ENCODE assay signal across 8 cellular contexts in the genomic region with DNA sequence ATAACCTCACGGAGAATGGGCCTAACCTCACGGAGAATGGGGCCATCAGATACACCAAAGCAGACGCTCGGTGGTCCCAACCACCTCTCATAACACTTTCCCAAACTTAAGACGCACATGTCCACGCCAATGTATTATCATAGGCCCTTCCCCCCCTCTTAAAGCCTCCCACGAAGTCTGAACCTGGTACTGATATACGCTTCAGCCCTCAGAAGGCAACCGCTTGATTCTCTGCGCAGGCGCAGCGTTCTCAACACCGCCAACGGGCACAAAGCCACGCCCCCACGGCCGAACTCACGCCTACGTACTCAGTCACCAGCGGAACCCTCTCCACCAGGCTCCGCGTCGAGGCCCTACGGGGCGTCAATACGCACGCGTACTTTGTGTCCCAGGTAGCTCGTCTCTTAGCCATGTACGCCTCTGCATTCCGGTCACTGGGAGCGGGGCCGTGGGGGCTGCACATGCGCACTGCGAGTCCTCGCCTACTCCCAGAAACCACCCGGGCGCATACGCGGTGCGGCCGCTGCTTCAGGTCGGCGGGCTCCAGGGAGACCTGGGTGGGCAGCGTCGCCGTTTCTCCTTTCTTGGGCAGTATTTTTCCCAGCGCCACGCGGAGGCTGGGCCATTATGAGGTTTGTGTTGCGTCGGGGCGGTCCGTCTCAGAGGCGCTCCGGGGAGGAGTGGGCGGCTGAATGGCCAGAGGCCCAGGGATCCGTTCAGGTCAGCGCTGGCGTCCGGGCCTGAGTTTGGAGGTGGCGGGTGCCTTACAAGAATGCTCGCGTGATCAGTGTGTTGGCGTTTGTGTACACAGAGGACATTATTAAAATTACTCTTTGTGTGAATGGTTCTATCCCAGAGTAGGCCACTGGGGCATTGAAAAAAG. TPM values are rescaled to one million over a fixed set of nuclear protein-coding genes. Genes with fewer than 3 reads are reported as not detected.
DNase-seq lines count a peak whose midpoint lies in the region; ATAC-seq and TF ChIP-seq lines count a peak whose summit lies in the region.

No MANE protein-coding gene starts in this region.

- H3K9me3 ChIP-seq in left ventricle myocardium inferior (replicated peaks) = peaks cover 19% of the 10 kb centered on the region
- no peaks in the 10 kb centered on the region for H3K9me3 ChIP-seq in trophoblast cell (ENCODE audit: insufficient read depth, low read depth, low read length)
- H3K9me3 ChIP-seq in thymus (ENCODE audit: control insufficient read depth) = peaks cover 1% of the 10 kb centered on the region

- peak overlapping the region; percentile 91 for H3K27ac ChIP-seq in left ventricle myocardium inferior (replicated peaks)
- H3K27ac ChIP-seq in trophoblast cell (ENCODE audit: low read depth, low read length) = peak overlapping the region; percentile 74
- H3K27ac ChIP-seq in thymus (ENCODE audit: low read depth) = peak overlapping the region; percentile 64

- H3K9me3 Mint-ChIP-seq in T-helper 1 cell treated with Interleukin-12 subunit alpha and Interleukin-12 subunit beta and Interleukin-4 antibody, amounts not matched to agents 30 μg/mL and 1 μg/mL, for 36 hours = peaks cover 66% of the 10 kb centered on the region

- H3K14ac ChIP-seq in trophoblast cell (ENCODE audit: low read length) = peak overlapping the region; percentile 86

- H3K27me3 Mint-ChIP-seq in T-helper 1 cell treated with Interleukin-12 subunit alpha and Interleukin-12 subunit beta and Interleukin-4 antibody, amounts not matched to agents 30 μg/mL and 1 μg/mL, for 36 hours (ENCODE audit: low read depth) = no peaks in the 10 kb centered on the region

- DNase-seq in GM19238 (ENCODE audit: insufficient read length, low spot score) = peak; percentile 32
- peak; percentile 98 for DNase-seq in LNCaP clone FGC (ENCODE audit: low read depth)
- DNase-seq in amygdala (lab: John Stamatoyannopoulos, UW) = peak; percentile 15 to 91 (median 73)
- DNase-seq in left ventricle myocardium inferior = peak; percentile 94
- DNase-seq in trophoblast cell = peak; percentile 91 to 95

- H2BK12ac ChIP-seq in trophoblast cell (ENCODE audit: low read length) = no peak overlapping the region

- H2AK5ac ChIP-seq in trophoblast cell (ENCODE audit: low read length) = no peak overlapping the region

- peak overlapping the region; percentile 77 for H3K9ac ChIP-seq in trophoblast cell (ENCODE audit: low read length)

- peak overlapping the region; percentile 13 for H3K4ac ChIP-seq in trophoblast cell (ENCODE audit: low read depth, low read length)

- H4K12ac ChIP-seq in trophoblast cell (ENCODE audit: low read depth, low read length) = peak overlapping the region; percentile 57

- H3K79me1 ChIP-seq in trophoblast cell (ENCODE audit: low read length) = peaks cover 7% of the 10 kb centered on the region

- no peak overlapping the region for H3K23ac ChIP-seq in trophoblast cell (ENCODE audit: low read length)

- no CpG with 5 or more reads among the region's 65 CpGs for WGBS in trophoblast cell (ENCODE audit: extremely low coverage, insufficient coverage, insufficient read length)
- WGBS in thymus = 9% methylated on average over 65 of the region's 65 CpGs

- peak overlapping the region; percentile 25 for H2BK5ac ChIP-seq in trophoblast cell (ENCODE audit: low read depth, low read length, poor library complexity)

- H4K91ac ChIP-seq in trophoblast cell (ENCODE audit: low read depth, low read length) = peak overlapping the region; percentile 60

- no peak for ATAC-seq in GM21717 (IDR thresholded peaks at IDR 0.05; ENCODE audit: unreplicated experiment)

- H2BK120ac ChIP-seq in trophoblast cell (ENCODE audit: insufficient read depth, low read length, poor library complexity) = peak overlapping the region; percentile 21

- H3K4me2 ChIP-seq in trophoblast cell (ENCODE audit: low read length) = peak overlapping the region; percentile 95

- H3K4me3 ChIP-seq in LNCaP clone FGC (ENCODE audit: low read depth, low read length) (peak overlapping the region; percentile 76), left ventricle myocardium inferior (peak overlapping the region; percentile 84), trophoblast cell (ENCODE audit: low read depth, low read length) (peak overlapping the region; percentile 80), thymus (ENCODE audit: low read length) (peak overlapping the region; percentile 71)

- intact Hi-C loops in left ventricle myocardium inferior (cut with micrococcal nuclease) = no loop called here

- H3K27ac Mint-ChIP-seq in T-helper 1 cell treated with Interleukin-12 subunit alpha and Interleukin-12 subunit beta and Interleukin-4 antibody, amounts not matched to agents 30 μg/mL and 1 μg/mL, for 36 hours = peak overlapping the region; percentile 65

- peak overlapping the region; percentile 85 for H3K4me3 Mint-ChIP-seq in T-helper 1 cell treated with Interleukin-12 subunit alpha and Interleukin-12 subunit beta and Interleukin-4 antibody, amounts not matched to agents 30 μg/mL and 1 μg/mL, for 36 hours

- peak overlapping the region; percentile 87 for H4K8ac ChIP-seq in trophoblast cell (ENCODE audit: low read depth, low read length)

- no peak for TF ChIP-seq CTCF in LNCaP clone FGC (IDR thresholded peaks at IDR 0.05; ENCODE audit: control insufficient read depth, extremely low read depth, insufficient read depth)
- TF ChIP-seq CTCF in left ventricle myocardium inferior (IDR thresholded peaks at IDR 0.05; ENCODE audit: borderline replicate concordance) = no peak

- peaks cover 20% of the 10 kb centered on the region for H3K36me3 Mint-ChIP-seq in T-helper 1 cell treated with Interleukin-12 subunit alpha and Interleukin-12 subunit beta and Interleukin-4 antibody, amounts not matched to agents 30 μg/mL and 1 μg/mL, for 36 hours (ENCODE audit: low read depth)

- H3K4me1 Mint-ChIP-seq in T-helper 1 cell treated with Interleukin-12 subunit alpha and Interleukin-12 subunit beta and Interleukin-4 antibody, amounts not matched to agents 30 μg/mL and 1 μg/mL, for 36 hours (ENCODE audit: low read depth) = peaks cover 7% of the 10 kb centered on the region

- no peaks in the 10 kb centered on the region for H3K27me3 ChIP-seq in left ventricle myocardium inferior (ENCODE audit: low read depth)
- H3K27me3 ChIP-seq in trophoblast cell (ENCODE audit: insufficient read depth, low read length) = no peaks in the 10 kb centered on the region
- no peaks in the 10 kb centered on the region for H3K27me3 ChIP-seq in thymus (ENCODE audit: control insufficient read depth, insufficient read depth)

- H3K36me3 ChIP-seq in left ventricle myocardium inferior (peaks cover 34% of the 10 kb centered on the region), trophoblast cell (ENCODE audit: control insufficient read depth in 1 of 2, insufficient read depth in 2 of 2, low read length in 2 of 2) (peaks cover 0 to 5% of the 10 kb centered on the region in 2 experiments), thymus (ENCODE audit: control insufficient read depth, insufficient read depth) (no peaks in the 10 kb centered on the region)

- H3K18ac ChIP-seq in trophoblast cell (ENCODE audit: low read length) = peak overlapping the region; percentile 84

- H3K4me1 ChIP-seq in left ventricle myocardium inferior (peaks cover 27% of the 10 kb centered on the region), trophoblast cell (ENCODE audit: control insufficient read depth in 1 of 2, insufficient read depth in 2 of 2, low read length in 2 of 2) (peaks cover 0 to 7% of the 10 kb centered on the region in 2 experiments), thymus (ENCODE audit: control insufficient read depth, insufficient read depth, low read length) (peaks cover 5% of the 10 kb centered on the region)

- H3K79me2 ChIP-seq in trophoblast cell (ENCODE audit: control insufficient read depth, insufficient read depth, low read length, poor library complexity) = peaks cover 2% of the 10 kb centered on the region

- H2AFZ ChIP-seq in trophoblast cell (ENCODE audit: insufficient read depth, low read length, poor library complexity) = peak overlapping the region; percentile 89

RNA-seq across cellular contexts. Expression of a gene that starts 25.3 kb away (rescaled TPM):
- 4.4 TPM for total RNA-seq in left ventricle myocardium inferior
- polyA plus RNA-seq in trophoblast cell (2013) = 2.0 and 2.2 TPM in 2 replicates
- polyA plus RNA-seq in thymus = 6.2 TPM

RNA-seq across cellular contexts. Expression of a gene that starts 36.1 kb away (rescaled TPM):
- total RNA-seq in left ventricle myocardium inferior = 7.0 TPM
- polyA plus RNA-seq in trophoblast cell (2013) = 2.3 TPM in 2 replicates
- polyA plus RNA-seq in thymus = 3.1 TPM

RNA-seq across cellular contexts. Expression of a gene that starts 53.4 kb away (rescaled TPM):
- total RNA-seq in left ventricle myocardium inferior = 16.7 TPM
- polyA plus RNA-seq in trophoblast cell (2013) = 6.4 and 6.9 TPM in 2 replicates
- polyA plus RNA-seq in thymus = 4.9 TPM

Comparison
In these comparisons a context has a peak if more than half of its experiments do, and no peak if none do; other contexts are left out.
1. DNase-seq: peak in every context shown above with its lines; median percentile 98 in LNCaP clone FGC; 94 in left ventricle myocardium inferior; 93 in trophoblast cell; 73 in amygdala; 32 in GM19238.